ENCODE assay signal across 8 cellular contexts in the genomic region with DNA sequence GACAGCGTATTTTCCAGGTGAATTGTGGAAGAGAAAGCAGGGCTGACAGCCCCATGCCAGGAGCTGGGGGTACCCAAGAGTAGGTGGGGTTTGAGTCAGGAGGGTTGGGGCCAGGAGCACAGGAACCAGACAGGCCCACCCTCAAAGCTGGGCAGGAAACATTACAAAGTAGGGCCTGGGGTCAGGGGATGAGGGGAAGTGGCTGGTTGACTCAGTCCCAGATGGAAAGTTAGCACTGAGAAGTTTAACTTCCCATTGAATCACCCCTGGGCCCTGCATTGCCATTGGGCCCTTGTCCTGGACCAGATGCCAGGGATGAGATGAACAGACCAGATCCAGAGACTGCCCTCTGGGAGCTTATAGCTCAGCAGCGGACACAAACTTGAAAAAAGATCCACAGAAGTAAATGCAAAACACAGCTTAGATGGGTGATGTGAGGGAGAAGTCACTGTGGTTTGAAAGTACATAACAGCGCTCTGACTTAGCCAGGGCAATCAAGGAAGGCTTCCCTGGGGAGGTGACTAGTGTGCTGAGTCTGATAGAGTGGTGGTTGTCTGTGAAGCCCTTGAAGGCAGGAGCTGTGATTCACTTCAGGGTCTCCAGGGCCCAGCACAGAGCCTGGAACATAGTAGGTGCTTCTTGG. TPM values are rescaled to one million over a fixed set of nuclear protein-coding genes. Genes with fewer than 3 reads are reported as not detected.
A peak's percentile ranks its signal among the peaks of the same experiment; 100 is the strongest.
DNase-seq lines count a peak whose midpoint lies in the region; ATAC-seq, FAIRE-seq and TF ChIP-seq lines count a peak whose summit lies in the region.

No MANE protein-coding gene starts in this region.

- peaks cover 5 to 11% of the 10 kb centered on the region in 2 experiments for H3K36me3 ChIP-seq in keratinocyte (ENCODE audit: control insufficient read depth in 2 of 2, extremely low read depth in 1 of 2, insufficient read depth in 2 of 2, low read length in 2 of 2)
- H3K36me3 ChIP-seq in thyroid gland, result no peaks in the 10 kb centered on the region

- dilution Hi-C loops in keratinocyte (cut with MboI; ENCODE audit: extremely low pct_ligation_motif_present, low sequenced_read_pairs), result no loop called here

- H3K9me3 ChIP-seq in keratinocyte (ENCODE audit: control insufficient read depth, low read depth, low read length) (no peaks in the 10 kb centered on the region), thyroid gland (no peaks in the 10 kb centered on the region)

- H3K4me1 Mint-ChIP-seq in activated CD4-positive, alpha-beta T cell treated with anti-CD3 and anti-CD28 coated beads for 36 hours, result peaks cover 38% of the 10 kb centered on the region
- H3K4me1 Mint-ChIP-seq in activated T-helper 1 cell treated with anti-CD3 and anti-CD28 coated beads, Interleukin-12 subunit alpha, Interleukin-12 subunit beta, Interleukin-2, Interleukin-4 antibody, amounts not matched to agents 30 ng/mL and 10 ng/mL and 1 ng/mL, durations not matched to agents 14 hours and 24 hours and 36 hours (ENCODE audit: low read depth), result peaks cover 41% of the 10 kb centered on the region

- H3K79me2 ChIP-seq in keratinocyte (ENCODE audit: control insufficient read depth, insufficient read depth, low read length), result peaks cover 58% of the 10 kb centered on the region

- no peak overlapping the region for H2AFZ ChIP-seq in keratinocyte (ENCODE audit: control insufficient read depth, low read length)

- no peak for DNase-seq in activated CD4-positive, alpha-beta T cell treated with anti-CD3 and anti-CD28 coated beads for 36 hours
- no peak for DNase-seq in activated CD4-positive, alpha-beta T cell treated with anti-CD3 and anti-CD28 coated beads for 4 hours
- DNase-seq in activated T-helper 1 cell treated with anti-CD3 and anti-CD28 coated beads, Interleukin-12 subunit alpha, Interleukin-12 subunit beta, Interleukin-2, Interleukin-4 antibody, amounts not matched to agents 30 ng/mL and 10 ng/mL and 1 ng/mL, durations not matched to agents 14 hours and 24 hours and 36 hours (ENCODE audit: low spot score), result no peak
- no peak for DNase-seq in keratinocyte (ENCODE audit: low read depth, low spot score)
- no peak for DNase-seq in thyroid gland
- DNase-seq in activated CD4-positive, CD25-positive, alpha-beta regulatory T cell (lab: John Stamatoyannopoulos, UW), result no peak
- DNase-seq in COLO668 (lab: John Stamatoyannopoulos, UW; ENCODE audit: unreplicated experiment), result no peak

- peak overlapping the region; percentile 93 to 97 (median 95) for H3K4me3 ChIP-seq in keratinocyte (ENCODE audit: control insufficient read depth in 2 of 3, extremely low read depth in 1 of 3, insufficient read depth in 2 of 3, low read depth in 1 of 3, low read length in 3 of 3)
- H3K4me3 ChIP-seq in thyroid gland (replicated peaks in 1 of 3), result peak overlapping the region in 1 of 3 donors; percentile 85

- H3K9me3 Mint-ChIP-seq in activated CD4-positive, alpha-beta T cell treated with anti-CD3 and anti-CD28 coated beads for 36 hours (ENCODE audit: low read depth), result no peaks in the 10 kb centered on the region
- H3K9me3 Mint-ChIP-seq in activated T-helper 1 cell treated with anti-CD3 and anti-CD28 coated beads, Interleukin-12 subunit alpha, Interleukin-12 subunit beta, Interleukin-2, Interleukin-4 antibody, amounts not matched to agents 30 ng/mL and 10 ng/mL and 1 ng/mL, durations not matched to agents 14 hours and 24 hours and 36 hours, result no peaks in the 10 kb centered on the region

- no peaks in the 10 kb centered on the region for H3K27me3 Mint-ChIP-seq in activated CD4-positive, alpha-beta T cell treated with anti-CD3 and anti-CD28 coated beads for 36 hours
- peaks cover 3% of the 10 kb centered on the region for H3K27me3 Mint-ChIP-seq in activated T-helper 1 cell treated with anti-CD3 and anti-CD28 coated beads, Interleukin-12 subunit alpha, Interleukin-12 subunit beta, Interleukin-2, Interleukin-4 antibody, amounts not matched to agents 30 ng/mL and 10 ng/mL and 1 ng/mL, durations not matched to agents 14 hours and 24 hours and 36 hours (ENCODE audit: insufficient read depth)

- peak overlapping the region; percentile 56 for H3K27ac Mint-ChIP-seq in activated CD4-positive, alpha-beta T cell treated with anti-CD3 and anti-CD28 coated beads for 36 hours
- H3K27ac Mint-ChIP-seq in activated T-helper 1 cell treated with anti-CD3 and anti-CD28 coated beads, Interleukin-12 subunit alpha, Interleukin-12 subunit beta, Interleukin-2, Interleukin-4 antibody, amounts not matched to agents 30 ng/mL and 10 ng/mL and 1 ng/mL, durations not matched to agents 14 hours and 24 hours and 36 hours, result peak overlapping the region; percentile 37

- CTCF ChIA-PET in activated CD4-positive, alpha-beta T cell treated with anti-CD3 and anti-CD28 coated beads for 36 hours (lab: Charles Lee), result interaction anchor here (0.6 to 1.5 kb wide), 7 partner anchors 9 to 270 kb away, joined by 3 to 7 read pairs (median 4); no protein-coding TSS in a partner anchor

- H3K4me2 ChIP-seq in keratinocyte (ENCODE audit: control insufficient read depth, extremely low read depth, insufficient read depth, low read depth, low read length), result peak overlapping the region; percentile 92

- ATAC-seq in activated CD4-positive, alpha-beta T cell treated with anti-CD3 and anti-CD28 coated beads for 36 hours, result no peak
- no peak for ATAC-seq in HG02759 (IDR thresholded peaks at IDR 0.05; ENCODE audit: unreplicated experiment)

- TF ChIP-seq CTCF in keratinocyte (optimal IDR thresholded peaks at IDR 0.05 in 1 of 3, IDR thresholded peaks at IDR 0.05 in 1 of 3, conservative IDR thresholded peaks at IDR 0.05 in 1 of 3; ENCODE audit: extremely low read depth in 1 of 3, insufficient read depth in 2 of 3, low read length in 3 of 3) (no peak), thyroid gland (IDR thresholded peaks at IDR 0.05) (no peak)

- H3K4me1 ChIP-seq in keratinocyte (ENCODE audit: control insufficient read depth, extremely low read depth, insufficient read depth, low read length) (peaks cover 16% of the 10 kb centered on the region), thyroid gland (peaks cover 10 to 25% of the 10 kb centered on the region in 2 donors)

- H3K36me3 Mint-ChIP-seq in activated CD4-positive, alpha-beta T cell treated with anti-CD3 and anti-CD28 coated beads for 36 hours (ENCODE audit: low read depth), result no peaks in the 10 kb centered on the region
- H3K36me3 Mint-ChIP-seq in activated T-helper 1 cell treated with anti-CD3 and anti-CD28 coated beads, Interleukin-12 subunit alpha, Interleukin-12 subunit beta, Interleukin-2, Interleukin-4 antibody, amounts not matched to agents 30 ng/mL and 10 ng/mL and 1 ng/mL, durations not matched to agents 14 hours and 24 hours and 36 hours (ENCODE audit: low read depth), result no peaks in the 10 kb centered on the region

- TF ChIP-seq POLR2A in thyroid gland (IDR thresholded peaks at IDR 0.05), result no peak

- WGBS in thyroid gland, 2 donors, result 89% methylated on average over 3 of the region's 3 CpGs

- H3K27me3 ChIP-seq in keratinocyte (ENCODE audit: control insufficient read depth, extremely low read depth, insufficient read depth, low read length), result no peaks in the 10 kb centered on the region
- no peaks in the 10 kb centered on the region for H3K27me3 ChIP-seq in thyroid gland

- H3K9me1 ChIP-seq in keratinocyte (ENCODE audit: control insufficient read depth, extremely low read depth, insufficient read depth, low read length), result no peaks in the 10 kb centered on the region

- POLR2A ChIA-PET in activated CD4-positive, alpha-beta T cell treated with anti-CD3 and anti-CD28 coated beads for 36 hours (lab: Charles Lee), result interaction anchor here (0.7 kb wide), 1 partner anchor 15 kb away, joined by 3 read pairs; no protein-coding TSS in a partner anchor

- H3K27ac ChIP-seq in keratinocyte (ENCODE audit: control insufficient read depth, insufficient read depth, low read length), result no peak overlapping the region
- H3K27ac ChIP-seq in thyroid gland, result peak overlapping the region; percentile 97 to 100 (median 99)

- H3K9ac ChIP-seq in keratinocyte (ENCODE audit: control insufficient read depth, extremely low read depth, insufficient read depth, low read length), result peak overlapping the region; percentile 95

- H3K4me3 Mint-ChIP-seq in activated CD4-positive, alpha-beta T cell treated with anti-CD3 and anti-CD28 coated beads for 36 hours, result peak overlapping the region; percentile 81
- H3K4me3 Mint-ChIP-seq in activated T-helper 1 cell treated with anti-CD3 and anti-CD28 coated beads, Interleukin-12 subunit alpha, Interleukin-12 subunit beta, Interleukin-2, Interleukin-4 antibody, amounts not matched to agents 30 ng/mL and 10 ng/mL and 1 ng/mL, durations not matched to agents 14 hours and 24 hours and 36 hours, result peak overlapping the region; percentile 86

- intact Hi-C loops in activated CD4-positive, alpha-beta T cell treated with anti-CD3 and anti-CD28 coated beads for 36 hours (cut with DNase I, micrococcal nuclease), result loop anchor here (1.0 to 10.0 kb wide), 4 partner anchors 68 to 951 kb away; partner anchors contain the start of genes CBX7 (in 1 of the 2) and TMEM184B (in 1 of the 2)
- intact Hi-C loops in activated T-helper 1 cell treated with anti-CD3 and anti-CD28 coated beads, Interleukin-12 subunit alpha, Interleukin-12 subunit beta, Interleukin-2, Interleukin-4 antibody, amounts not matched to agents 30 ng/mL and 10 ng/mL and 1 ng/mL, durations not matched to agents 14 hours and 24 hours and 36 hours (cut with micrococcal nuclease), result loop anchor here (1.0 to 5.0 kb wide), 7 partner anchors 68 to 597 kb away; partner anchors contain the start of genes CSNK1E, DDX17, GGA1 and TMEM184B
- intact Hi-C loops in thyroid gland (cut with DNase I), result loop anchor here (5.0 kb wide), 1 partner anchor 113 kb away; the partner anchor contains the start of gene CSNK1E

- peaks cover 13% of the 10 kb centered on the region for H4K20me1 ChIP-seq in keratinocyte (ENCODE audit: control insufficient read depth, extremely low read depth, insufficient read depth, low read length)

- FAIRE-seq in keratinocyte (lab: Jason Lieb, UNC), result peak; percentile 32

RNA-seq across cellular contexts. Expression of gene MAFF, which starts 2.2 kb away (rescaled TPM):
- 1 to 10 TPM; 8.3 to 9.4 TPM for total RNA-seq in activated CD4-positive, alpha-beta T cell treated with anti-CD3 and anti-CD28 coated beads for 36 hours
- 12.3 and 12.5 TPM in 2 replicates for total RNA-seq in activated T-helper 1 cell treated with anti-CD3 and anti-CD28 coated beads, Interleukin-12 subunit alpha, Interleukin-12 subunit beta, Interleukin-2, Interleukin-4 antibody, amounts not matched to agents 30 ng/mL and 10 ng/mL and 1 ng/mL, durations not matched to agents 14 hours and 24 hours and 36 hours
- 8.6 to 10.5 TPM (median 10.5 TPM) in 3 replicates for polyA plus RNA-seq in keratinocyte
- 29.6 TPM for polyA plus RNA-seq in keratinocyte (2011; ENCODE audit: low read depth)
- polyA plus RNA-seq in keratinocyte (2011; cell fraction: cytosol; rRNA removed), result 7.0 and 9.8 TPM in 2 replicates
- polyA plus RNA-seq in keratinocyte (2011; cell fraction: nucleus; rRNA removed), result 12.7 and 15.8 TPM in 2 replicates
- polyA plus RNA-seq in keratinocyte (2012; ENCODE audit: low replicate concordance), result 12.2 and 74.2 TPM in 2 replicates
- 3.1 to 3.9 TPM (median 3.5 TPM) in 3 replicates for polyA minus RNA-seq in keratinocyte
- polyA minus RNA-seq in keratinocyte (2011; cell fraction: cytosol; rRNA and poly(A)+ RNA removed), result 12.3 TPM
- 8.0 and 8.1 TPM in 2 replicates for polyA minus RNA-seq in keratinocyte (2011; cell fraction: nucleus; rRNA and poly(A)+ RNA removed)
- total RNA-seq in thyroid gland, result 100 to 1,000 TPM in 1 of 4 donors, 10 to 100 TPM in 3; 13.1 to 111 (median 24.6) TPM

RNA-seq across cellular contexts. Expression of gene PLA2G6, which starts 22.3 kb away (rescaled TPM):
- total RNA-seq in activated CD4-positive, alpha-beta T cell treated with anti-CD3 and anti-CD28 coated beads for 36 hours, result 10 to 100 TPM; 54.0 to 57.3 TPM
- total RNA-seq in activated T-helper 1 cell treated with anti-CD3 and anti-CD28 coated beads, Interleukin-12 subunit alpha, Interleukin-12 subunit beta, Interleukin-2, Interleukin-4 antibody, amounts not matched to agents 30 ng/mL and 10 ng/mL and 1 ng/mL, durations not matched to agents 14 hours and 24 hours and 36 hours, result 34.8 and 34.9 TPM in 2 replicates
- 4.6 to 12.1 TPM (median 5.2 TPM) in 3 replicates for polyA plus RNA-seq in keratinocyte
- polyA plus RNA-seq in keratinocyte (2011; ENCODE audit: low read depth), result 1.6 TPM
- 1.4 and 2.3 TPM in 2 replicates for polyA plus RNA-seq in keratinocyte (2011; cell fraction: cytosol; rRNA removed)
- polyA plus RNA-seq in keratinocyte (2011; cell fraction: nucleus; rRNA removed), result 34.0 and 40.8 TPM in 2 replicates
- 3.2 and 9.8 TPM in 2 replicates for polyA plus RNA-seq in keratinocyte (2012; ENCODE audit: low replicate concordance)
- 4.4 to 20.7 TPM (median 14.4 TPM) in 3 replicates for polyA minus RNA-seq in keratinocyte
- polyA minus RNA-seq in keratinocyte (2011; cell fraction: cytosol; rRNA and poly(A)+ RNA removed), result 5.0 TPM
- polyA minus RNA-seq in keratinocyte (2011; cell fraction: nucleus; rRNA and poly(A)+ RNA removed), result 16.8 and 27.8 TPM in 2 replicates
- total RNA-seq in thyroid gland, result 100 to 1,000 TPM; 106 to 122 (median 112) TPM
